1 cellular context compared by ENCODE assay signal in the genomic region with DNA sequence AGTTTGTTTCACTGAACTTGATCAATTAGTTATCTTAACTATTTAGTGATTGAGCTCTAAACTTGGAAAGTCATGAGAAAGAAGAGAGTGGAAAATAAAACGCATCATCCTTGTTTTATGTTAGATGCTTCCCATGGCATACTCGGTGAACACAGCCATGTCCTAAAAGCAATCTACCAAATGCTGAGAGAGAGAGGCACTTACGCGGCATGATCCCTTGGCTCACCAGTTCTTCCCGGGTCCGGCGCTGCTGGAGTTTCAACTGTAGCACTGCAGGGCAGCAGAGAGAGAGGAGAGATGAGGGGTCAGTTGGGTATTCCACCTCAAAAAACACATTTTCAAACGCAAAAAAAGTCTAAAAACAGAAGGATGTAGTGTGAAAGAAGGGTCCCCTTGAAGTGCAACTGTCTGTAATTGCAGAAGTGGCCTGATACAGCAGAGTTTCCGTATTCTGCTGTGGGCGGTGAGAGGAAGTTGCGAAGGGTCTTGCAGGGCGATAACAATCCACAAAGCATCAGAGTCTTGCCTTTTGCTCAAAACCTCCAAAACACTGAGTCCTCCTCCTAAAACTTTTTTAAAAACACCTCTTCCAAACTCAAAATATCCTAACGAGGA.
TF ChIP-seq lines count a peak whose summit lies in the region.

No MANE protein-coding gene starts in this region.

TF ChIP-seq in GM12878, 131 proteins besides CTCF, POLR2A, EP300 and RAD21 (continued from another document and continues in another):
- TF ChIP-seq, protein P1, sequence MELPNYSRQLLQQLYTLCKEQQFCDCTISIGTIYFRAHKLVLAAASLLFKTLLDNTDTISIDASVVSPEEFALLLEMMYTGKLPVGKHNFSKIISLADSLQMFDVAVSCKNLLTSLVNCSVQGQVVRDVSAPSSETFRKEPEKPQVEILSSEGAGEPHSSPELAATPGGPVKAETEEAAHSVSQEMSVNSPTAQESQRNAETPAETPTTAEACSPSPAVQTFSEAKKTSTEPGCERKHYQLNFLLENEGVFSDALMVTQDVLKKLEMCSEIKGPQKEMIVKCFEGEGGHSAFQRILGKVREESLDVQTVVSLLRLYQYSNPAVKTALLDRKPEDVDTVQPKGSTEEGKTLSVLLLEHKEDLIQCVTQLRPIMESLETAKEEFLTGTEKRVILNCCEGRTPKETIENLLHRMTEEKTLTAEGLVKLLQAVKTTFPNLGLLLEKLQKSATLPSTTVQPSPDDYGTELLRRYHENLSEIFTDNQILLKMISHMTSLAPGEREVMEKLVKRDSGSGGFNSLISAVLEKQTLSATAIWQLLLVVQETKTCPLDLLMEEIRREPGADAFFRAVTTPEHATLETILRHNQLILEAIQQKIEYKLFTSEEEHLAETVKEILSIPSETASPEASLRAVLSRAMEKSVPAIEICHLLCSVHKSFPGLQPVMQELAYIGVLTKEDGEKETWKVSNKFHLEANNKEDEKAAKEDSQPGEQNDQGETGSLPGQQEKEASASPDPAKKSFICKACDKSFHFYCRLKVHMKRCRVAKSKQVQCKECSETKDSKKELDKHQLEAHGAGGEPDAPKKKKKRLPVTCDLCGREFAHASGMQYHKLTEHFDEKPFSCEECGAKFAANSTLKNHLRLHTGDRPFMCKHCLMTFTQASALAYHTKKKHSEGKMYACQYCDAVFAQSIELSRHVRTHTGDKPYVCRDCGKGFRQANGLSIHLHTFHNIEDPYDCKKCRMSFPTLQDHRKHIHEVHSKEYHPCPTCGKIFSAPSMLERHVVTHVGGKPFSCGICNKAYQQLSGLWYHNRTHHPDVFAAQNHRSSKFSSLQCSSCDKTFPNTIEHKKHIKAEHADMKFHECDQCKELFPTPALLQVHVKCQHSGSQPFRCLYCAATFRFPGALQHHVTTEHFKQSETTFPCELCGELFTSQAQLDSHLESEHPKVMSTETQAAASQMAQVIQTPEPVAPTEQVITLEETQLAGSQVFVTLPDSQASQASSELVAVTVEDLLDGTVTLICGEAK (IDR thresholded peaks at IDR 0.05; ENCODE audit: borderline replicate concordance): peak; percentile 40; the same call in 1 of the 2 replicates
- TF ChIP-seq PAX5 (IDR thresholded peaks at IDR 0.05; ENCODE audit: borderline replicate concordance, low read depth, low read length) (no peak), KLF5 (IDR thresholded peaks at IDR 0.05; ENCODE audit: partially characterized antibody) (no peak), ASH2L (IDR thresholded peaks at IDR 0.05; ENCODE audit: borderline replicate concordance, low read depth) (no peak), HDAC2 (IDR thresholded peaks at IDR 0.05) (no peak), STAT3 (IDR thresholded peaks at IDR 0.05; ENCODE audit: low read depth, low read length) (no peak), PML (IDR thresholded peaks at IDR 0.05; ENCODE audit: low read length) (0 out of 2 replicates have a peak, but pooled peaks have one; percentile 17), MEF2A (IDR thresholded peaks at IDR 0.05; ENCODE audit: insufficient read depth, low read depth, low read length) (no peak), ZSCAN29 (IDR thresholded peaks at IDR 0.05) (no peak), SUZ12 (IDR thresholded peaks at IDR 0.05; ENCODE audit: unreplicated experiment) (no peak), SMAD1 (IDR thresholded peaks at IDR 0.05; ENCODE audit: low read depth, partially characterized antibody) (no peak), SP1 (IDR thresholded peaks at IDR 0.05; ENCODE audit: low read depth, low read length) (no peak), SPI1 (IDR thresholded peaks at IDR 0.05; ENCODE audit: borderline replicate concordance, insufficient read depth, low read depth, low read length) (peak; percentile 95), TCF3 (IDR thresholded peaks at IDR 0.05; ENCODE audit: borderline replicate concordance, insufficient read depth, low read depth, low read length) (no peak), MTA3 (IDR thresholded peaks at IDR 0.05; ENCODE audit: borderline replicate concordance, low read length) (no peak), SIN3A (IDR thresholded peaks at IDR 0.05; ENCODE audit: low read depth, low read length) (peak; percentile 47; the same call in 1 of the 2 replicates), GABPA (IDR thresholded peaks at IDR 0.05; ENCODE audit: low read depth) (peak; percentile 35; the same call in 1 of the 2 replicates), CHD4 (IDR thresholded peaks at IDR 0.05) (no peak), ETV6 (conservative IDR thresholded peaks at IDR 0.05 in 1 of 2, IDR thresholded peaks at IDR 0.05 in 1 of 2; ENCODE audit: borderline replicate concordance in 1 of 2, low read depth in 1 of 2) (no peak; a peak in 1 of 4 replicates), STAT1 (conservative IDR thresholded peaks at IDR 0.05) (no peak)
- TF ChIP-seq, protein P2, sequence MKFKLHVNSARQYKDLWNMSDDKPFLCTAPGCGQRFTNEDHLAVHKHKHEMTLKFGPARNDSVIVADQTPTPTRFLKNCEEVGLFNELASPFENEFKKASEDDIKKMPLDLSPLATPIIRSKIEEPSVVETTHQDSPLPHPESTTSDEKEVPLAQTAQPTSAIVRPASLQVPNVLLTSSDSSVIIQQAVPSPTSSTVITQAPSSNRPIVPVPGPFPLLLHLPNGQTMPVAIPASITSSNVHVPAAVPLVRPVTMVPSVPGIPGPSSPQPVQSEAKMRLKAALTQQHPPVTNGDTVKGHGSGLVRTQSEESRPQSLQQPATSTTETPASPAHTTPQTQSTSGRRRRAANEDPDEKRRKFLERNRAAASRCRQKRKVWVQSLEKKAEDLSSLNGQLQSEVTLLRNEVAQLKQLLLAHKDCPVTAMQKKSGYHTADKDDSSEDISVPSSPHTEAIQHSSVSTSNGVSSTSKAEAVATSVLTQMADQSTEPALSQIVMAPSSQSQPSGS (IDR thresholded peaks at IDR 0.05; ENCODE audit: low read length): no peak
- TF ChIP-seq, protein P3, sequence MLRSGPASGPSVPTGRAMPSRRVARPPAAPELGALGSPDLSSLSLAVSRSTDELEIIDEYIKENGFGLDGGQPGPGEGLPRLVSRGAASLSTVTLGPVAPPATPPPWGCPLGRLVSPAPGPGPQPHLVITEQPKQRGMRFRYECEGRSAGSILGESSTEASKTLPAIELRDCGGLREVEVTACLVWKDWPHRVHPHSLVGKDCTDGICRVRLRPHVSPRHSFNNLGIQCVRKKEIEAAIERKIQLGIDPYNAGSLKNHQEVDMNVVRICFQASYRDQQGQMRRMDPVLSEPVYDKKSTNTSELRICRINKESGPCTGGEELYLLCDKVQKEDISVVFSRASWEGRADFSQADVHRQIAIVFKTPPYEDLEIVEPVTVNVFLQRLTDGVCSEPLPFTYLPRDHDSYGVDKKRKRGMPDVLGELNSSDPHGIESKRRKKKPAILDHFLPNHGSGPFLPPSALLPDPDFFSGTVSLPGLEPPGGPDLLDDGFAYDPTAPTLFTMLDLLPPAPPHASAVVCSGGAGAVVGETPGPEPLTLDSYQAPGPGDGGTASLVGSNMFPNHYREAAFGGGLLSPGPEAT (IDR thresholded peaks at IDR 0.05; ENCODE audit: low read depth): no peak
- TF ChIP-seq, protein P4, sequence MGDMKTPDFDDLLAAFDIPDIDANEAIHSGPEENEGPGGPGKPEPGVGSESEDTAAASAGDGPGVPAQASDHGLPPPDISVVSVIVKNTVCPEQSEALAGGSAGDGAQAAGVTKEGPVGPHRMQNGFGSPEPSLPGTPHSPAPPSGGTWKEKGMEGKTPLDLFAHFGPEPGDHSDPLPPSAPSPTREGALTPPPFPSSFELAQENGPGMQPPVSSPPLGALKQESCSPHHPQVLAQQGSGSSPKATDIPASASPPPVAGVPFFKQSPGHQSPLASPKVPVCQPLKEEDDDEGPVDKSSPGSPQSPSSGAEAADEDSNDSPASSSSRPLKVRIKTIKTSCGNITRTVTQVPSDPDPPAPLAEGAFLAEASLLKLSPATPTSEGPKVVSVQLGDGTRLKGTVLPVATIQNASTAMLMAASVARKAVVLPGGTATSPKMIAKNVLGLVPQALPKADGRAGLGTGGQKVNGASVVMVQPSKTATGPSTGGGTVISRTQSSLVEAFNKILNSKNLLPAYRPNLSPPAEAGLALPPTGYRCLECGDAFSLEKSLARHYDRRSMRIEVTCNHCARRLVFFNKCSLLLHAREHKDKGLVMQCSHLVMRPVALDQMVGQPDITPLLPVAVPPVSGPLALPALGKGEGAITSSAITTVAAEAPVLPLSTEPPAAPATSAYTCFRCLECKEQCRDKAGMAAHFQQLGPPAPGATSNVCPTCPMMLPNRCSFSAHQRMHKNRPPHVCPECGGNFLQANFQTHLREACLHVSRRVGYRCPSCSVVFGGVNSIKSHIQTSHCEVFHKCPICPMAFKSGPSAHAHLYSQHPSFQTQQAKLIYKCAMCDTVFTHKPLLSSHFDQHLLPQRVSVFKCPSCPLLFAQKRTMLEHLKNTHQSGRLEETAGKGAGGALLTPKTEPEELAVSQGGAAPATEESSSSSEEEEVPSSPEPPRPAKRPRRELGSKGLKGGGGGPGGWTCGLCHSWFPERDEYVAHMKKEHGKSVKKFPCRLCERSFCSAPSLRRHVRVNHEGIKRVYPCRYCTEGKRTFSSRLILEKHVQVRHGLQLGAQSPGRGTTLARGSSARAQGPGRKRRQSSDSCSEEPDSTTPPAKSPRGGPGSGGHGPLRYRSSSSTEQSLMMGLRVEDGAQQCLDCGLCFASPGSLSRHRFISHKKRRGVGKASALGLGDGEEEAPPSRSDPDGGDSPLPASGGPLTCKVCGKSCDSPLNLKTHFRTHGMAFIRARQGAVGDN (IDR thresholded peaks at IDR 0.05): 0 out of 2 replicates have a peak, but pooled peaks have one; percentile 31
- TF ChIP-seq, protein P5, sequence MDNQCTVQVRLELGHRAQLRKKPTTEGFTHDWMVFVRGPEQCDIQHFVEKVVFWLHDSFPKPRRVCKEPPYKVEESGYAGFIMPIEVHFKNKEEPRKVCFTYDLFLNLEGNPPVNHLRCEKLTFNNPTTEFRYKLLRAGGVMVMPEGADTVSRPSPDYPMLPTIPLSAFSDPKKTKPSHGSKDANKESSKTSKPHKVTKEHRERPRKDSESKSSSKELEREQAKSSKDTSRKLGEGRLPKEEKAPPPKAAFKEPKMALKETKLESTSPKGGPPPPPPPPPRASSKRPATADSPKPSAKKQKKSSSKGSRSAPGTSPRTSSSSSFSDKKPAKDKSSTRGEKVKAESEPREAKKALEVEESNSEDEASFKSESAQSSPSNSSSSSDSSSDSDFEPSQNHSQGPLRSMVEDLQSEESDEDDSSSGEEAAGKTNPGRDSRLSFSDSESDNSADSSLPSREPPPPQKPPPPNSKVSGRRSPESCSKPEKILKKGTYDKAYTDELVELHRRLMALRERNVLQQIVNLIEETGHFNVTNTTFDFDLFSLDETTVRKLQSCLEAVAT (IDR thresholded peaks at IDR 0.05): peak; percentile 31; the same call in 1 of the 2 replicates
- TF ChIP-seq, protein P6, sequence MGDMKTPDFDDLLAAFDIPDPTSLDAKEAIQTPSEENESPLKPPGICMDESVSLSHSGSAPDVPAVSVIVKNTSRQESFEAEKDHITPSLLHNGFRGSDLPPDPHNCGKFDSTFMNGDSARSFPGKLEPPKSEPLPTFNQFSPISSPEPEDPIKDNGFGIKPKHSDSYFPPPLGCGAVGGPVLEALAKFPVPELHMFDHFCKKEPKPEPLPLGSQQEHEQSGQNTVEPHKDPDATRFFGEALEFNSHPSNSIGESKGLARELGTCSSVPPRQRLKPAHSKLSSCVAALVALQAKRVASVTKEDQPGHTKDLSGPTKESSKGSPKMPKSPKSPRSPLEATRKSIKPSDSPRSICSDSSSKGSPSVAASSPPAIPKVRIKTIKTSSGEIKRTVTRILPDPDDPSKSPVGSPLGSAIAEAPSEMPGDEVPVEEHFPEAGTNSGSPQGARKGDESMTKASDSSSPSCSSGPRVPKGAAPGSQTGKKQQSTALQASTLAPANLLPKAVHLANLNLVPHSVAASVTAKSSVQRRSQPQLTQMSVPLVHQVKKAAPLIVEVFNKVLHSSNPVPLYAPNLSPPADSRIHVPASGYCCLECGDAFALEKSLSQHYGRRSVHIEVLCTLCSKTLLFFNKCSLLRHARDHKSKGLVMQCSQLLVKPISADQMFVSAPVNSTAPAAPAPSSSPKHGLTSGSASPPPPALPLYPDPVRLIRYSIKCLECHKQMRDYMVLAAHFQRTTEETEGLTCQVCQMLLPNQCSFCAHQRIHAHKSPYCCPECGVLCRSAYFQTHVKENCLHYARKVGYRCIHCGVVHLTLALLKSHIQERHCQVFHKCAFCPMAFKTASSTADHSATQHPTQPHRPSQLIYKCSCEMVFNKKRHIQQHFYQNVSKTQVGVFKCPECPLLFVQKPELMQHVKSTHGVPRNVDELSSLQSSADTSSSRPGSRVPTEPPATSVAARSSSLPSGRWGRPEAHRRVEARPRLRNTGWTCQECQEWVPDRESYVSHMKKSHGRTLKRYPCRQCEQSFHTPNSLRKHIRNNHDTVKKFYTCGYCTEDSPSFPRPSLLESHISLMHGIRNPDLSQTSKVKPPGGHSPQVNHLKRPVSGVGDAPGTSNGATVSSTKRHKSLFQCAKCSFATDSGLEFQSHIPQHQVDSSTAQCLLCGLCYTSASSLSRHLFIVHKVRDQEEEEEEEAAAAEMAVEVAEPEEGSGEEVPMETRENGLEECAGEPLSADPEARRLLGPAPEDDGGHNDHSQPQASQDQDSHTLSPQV (IDR thresholded peaks at IDR 0.05): no peak
- TF ChIP-seq, protein P7, sequence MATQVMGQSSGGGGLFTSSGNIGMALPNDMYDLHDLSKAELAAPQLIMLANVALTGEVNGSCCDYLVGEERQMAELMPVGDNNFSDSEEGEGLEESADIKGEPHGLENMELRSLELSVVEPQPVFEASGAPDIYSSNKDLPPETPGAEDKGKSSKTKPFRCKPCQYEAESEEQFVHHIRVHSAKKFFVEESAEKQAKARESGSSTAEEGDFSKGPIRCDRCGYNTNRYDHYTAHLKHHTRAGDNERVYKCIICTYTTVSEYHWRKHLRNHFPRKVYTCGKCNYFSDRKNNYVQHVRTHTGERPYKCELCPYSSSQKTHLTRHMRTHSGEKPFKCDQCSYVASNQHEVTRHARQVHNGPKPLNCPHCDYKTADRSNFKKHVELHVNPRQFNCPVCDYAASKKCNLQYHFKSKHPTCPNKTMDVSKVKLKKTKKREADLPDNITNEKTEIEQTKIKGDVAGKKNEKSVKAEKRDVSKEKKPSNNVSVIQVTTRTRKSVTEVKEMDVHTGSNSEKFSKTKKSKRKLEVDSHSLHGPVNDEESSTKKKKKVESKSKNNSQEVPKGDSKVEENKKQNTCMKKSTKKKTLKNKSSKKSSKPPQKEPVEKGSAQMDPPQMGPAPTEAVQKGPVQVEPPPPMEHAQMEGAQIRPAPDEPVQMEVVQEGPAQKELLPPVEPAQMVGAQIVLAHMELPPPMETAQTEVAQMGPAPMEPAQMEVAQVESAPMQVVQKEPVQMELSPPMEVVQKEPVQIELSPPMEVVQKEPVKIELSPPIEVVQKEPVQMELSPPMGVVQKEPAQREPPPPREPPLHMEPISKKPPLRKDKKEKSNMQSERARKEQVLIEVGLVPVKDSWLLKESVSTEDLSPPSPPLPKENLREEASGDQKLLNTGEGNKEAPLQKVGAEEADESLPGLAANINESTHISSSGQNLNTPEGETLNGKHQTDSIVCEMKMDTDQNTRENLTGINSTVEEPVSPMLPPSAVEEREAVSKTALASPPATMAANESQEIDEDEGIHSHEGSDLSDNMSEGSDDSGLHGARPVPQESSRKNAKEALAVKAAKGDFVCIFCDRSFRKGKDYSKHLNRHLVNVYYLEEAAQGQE (IDR thresholded peaks at IDR 0.05; ENCODE audit: low read depth, low read length): no peak
- TF ChIP-seq, protein P8, sequence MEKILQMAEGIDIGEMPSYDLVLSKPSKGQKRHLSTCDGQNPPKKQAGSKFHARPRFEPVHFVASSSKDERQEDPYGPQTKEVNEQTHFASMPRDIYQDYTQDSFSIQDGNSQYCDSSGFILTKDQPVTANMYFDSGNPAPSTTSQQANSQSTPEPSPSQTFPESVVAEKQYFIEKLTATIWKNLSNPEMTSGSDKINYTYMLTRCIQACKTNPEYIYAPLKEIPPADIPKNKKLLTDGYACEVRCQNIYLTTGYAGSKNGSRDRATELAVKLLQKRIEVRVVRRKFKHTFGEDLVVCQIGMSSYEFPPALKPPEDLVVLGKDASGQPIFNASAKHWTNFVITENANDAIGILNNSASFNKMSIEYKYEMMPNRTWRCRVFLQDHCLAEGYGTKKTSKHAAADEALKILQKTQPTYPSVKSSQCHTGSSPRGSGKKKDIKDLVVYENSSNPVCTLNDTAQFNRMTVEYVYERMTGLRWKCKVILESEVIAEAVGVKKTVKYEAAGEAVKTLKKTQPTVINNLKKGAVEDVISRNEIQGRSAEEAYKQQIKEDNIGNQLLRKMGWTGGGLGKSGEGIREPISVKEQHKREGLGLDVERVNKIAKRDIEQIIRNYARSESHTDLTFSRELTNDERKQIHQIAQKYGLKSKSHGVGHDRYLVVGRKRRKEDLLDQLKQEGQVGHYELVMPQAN (conservative IDR thresholded peaks at IDR 0.05): 0 out of 2 replicates have a peak, but pooled peaks have one; percentile 40
